In the genomic region with DNA sequence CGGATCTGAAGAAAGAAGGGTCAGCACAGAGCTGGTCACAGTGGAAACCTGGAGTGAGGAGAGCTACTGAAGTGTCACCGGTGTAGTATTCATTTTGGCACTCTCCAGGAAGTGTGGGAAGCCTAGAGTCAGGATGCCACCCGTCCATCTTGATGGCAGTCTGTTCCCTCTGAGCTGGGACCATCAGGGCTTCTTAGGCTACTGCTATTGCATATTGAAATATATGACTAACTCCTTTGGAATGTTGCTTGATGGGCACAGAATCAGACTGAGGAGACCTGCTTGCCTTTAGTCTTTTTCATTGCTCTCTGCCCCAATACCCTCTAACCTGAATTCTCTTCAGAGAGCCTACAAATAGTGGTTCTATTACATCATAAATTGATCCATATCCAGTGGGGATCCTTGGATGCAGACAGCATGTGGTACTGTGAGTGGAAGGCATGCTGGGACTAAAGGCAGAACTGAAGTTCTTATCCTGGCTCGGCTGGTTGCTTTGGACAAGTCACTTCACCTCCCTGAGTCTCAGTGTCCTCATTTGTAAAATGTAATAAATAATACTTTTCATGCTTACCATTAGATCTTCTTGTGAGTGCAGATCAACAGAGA, we compare ENCODE assay signal across 16 cellular contexts.
A peak's percentile ranks its signal among the peaks of the same experiment; 100 is the strongest.
DNase-seq lines count a peak whose midpoint lies in the region; TF ChIP-seq lines count a peak whose summit lies in the region.
"Had no signal": no experiment of that assay in that cellular context is flagged by ENCODE, and none has a peak within 500 bp of the region (broad histone marks: within the 10 kb centered on the region; RNA-seq: fewer than 3 reads in every experiment).

No MANE protein-coding gene starts in this region.

- peak; percentile 47 for DNase-seq in AG10803 (ENCODE audit: low read depth)
- peak; percentile 44 for DNase-seq in LHCN-M2 (ENCODE audit: low read depth)
- peak; percentile 57 to 62 for DNase-seq in cardiac fibroblast (ENCODE audit: low read depth in 2 of 2)
- DNase-seq in kidney epithelial cell (ENCODE audit: low read depth): peak; percentile 47
- DNase-seq in NCI-H345 treated with DMSO at 0.1 percent for 48 hours (lab: John Stamatoyannopoulos, UW; ENCODE audit: unreplicated experiment): no peak
- DNase-seq in HuH-7.5 (ENCODE audit: low spot score): no peak
- DNase-seq in DMS114 treated with DMSO at 0.1 percent for 48 hours (lab: John Stamatoyannopoulos, UW; ENCODE audit: unreplicated experiment): no peak
- no peak for DNase-seq in effector CD4-positive, alpha-beta T cell
- DNase-seq: activated CD4-positive, alpha-beta T cell treated with anti-CD3 and anti-CD28 coated beads for 36 hours; activated gamma-delta T cell; colonic mucosa; heart right ventricle; MG63; NCI-H2227 treated with DMSO at 0.1 percent for 48 hours; SHP77 treated with DMSO at 0.1 percent for 48 hours; transverse colon had no signal

- TF ChIP-seq CTCF in AG10803 (conservative IDR thresholded peaks at IDR 0.05; ENCODE audit: low read length) (no peak), cardiac fibroblast (IDR thresholded peaks at IDR 0.05; ENCODE audit: low read depth, low read length) (no peak), kidney epithelial cell (IDR thresholded peaks at IDR 0.05; ENCODE audit: insufficient read depth, low read length, poor library complexity, severe bottlenecking) (no peak)

- no peaks in the 10 kb centered on the region for H3K36me3 ChIP-seq in kidney epithelial cell (ENCODE audit: control insufficient read depth, insufficient read depth, low read length)
- H3K36me3 ChIP-seq: colonic mucosa had no signal

- H3K4me3 ChIP-seq in AG10803 (ENCODE audit: low read length): no peak overlapping the region
- H3K4me3 ChIP-seq in cardiac fibroblast (replicated peaks in 1 of 2; ENCODE audit: low read depth in 2 of 2, low read length in 2 of 2): no peak overlapping the region
- H3K4me3 ChIP-seq in kidney epithelial cell (ENCODE audit: low read depth, low read length): no peak overlapping the region
- H3K4me3 ChIP-seq: colonic mucosa, heart right ventricle, MG63, transverse colon had no signal

- no peaks in the 10 kb centered on the region for H3K27me3 ChIP-seq in kidney epithelial cell (ENCODE audit: control insufficient read depth, insufficient read depth, low read length)
- H3K27me3 ChIP-seq: colonic mucosa, heart right ventricle, MG63, transverse colon had no signal

Comparison
In these comparisons a context has a peak if more than half of its experiments do, and no peak if none do; other contexts are left out.
1. DNase-seq: peak in AG10803 (single experiment), LHCN-M2 (single experiment), cardiac fibroblast (2 of 2) and kidney epithelial cell (single experiment); none in NCI-H345 treated with DMSO at 0.1 percent for 48 hours (single experiment), HuH-7.5 (single experiment), DMS114 treated with DMSO at 0.1 percent for 48 hours (single experiment) and effector CD4-positive, alpha-beta T cell (single experiment).